10 cellular contexts compared by ENCODE assay signal in genomic region chr1:85289207-85289847, GRCh38. TPM values are rescaled to one million over a fixed set of nuclear protein-coding genes. Genes with fewer than 3 reads are reported as not detected.
A peak's percentile ranks its signal among the peaks of the same experiment; 100 is the strongest.
DNase-seq lines count a peak whose midpoint lies in the region.
"Had no signal": no experiment of that assay in that cellular context is flagged by ENCODE, and none has a peak within 500 bp of the region (broad histone marks: within the 10 kb centered on the region; RNA-seq: fewer than 3 reads in every experiment).

No MANE protein-coding gene starts in this region.

- H3K27ac Mint-ChIP-seq in activated naive CD8-positive, alpha-beta T cell = peak overlapping the region; percentile 31
- no peak overlapping the region for H3K27ac Mint-ChIP-seq in activated naive CD8-positive, alpha-beta T cell treated with anti-CD3 and anti-CD28 coated beads for 36 hours
- H3K27ac Mint-ChIP-seq: T-helper 17 cell had no signal

- H3K36me3 Mint-ChIP-seq in activated naive CD8-positive, alpha-beta T cell = no peaks in the 10 kb centered on the region
- H3K36me3 Mint-ChIP-seq in activated naive CD8-positive, alpha-beta T cell treated with anti-CD3 and anti-CD28 coated beads for 36 hours = no peaks in the 10 kb centered on the region

- H3K9me3 Mint-ChIP-seq in activated naive CD8-positive, alpha-beta T cell (ENCODE audit: low read depth) = no peaks in the 10 kb centered on the region
- no peaks in the 10 kb centered on the region for H3K9me3 Mint-ChIP-seq in activated naive CD8-positive, alpha-beta T cell treated with anti-CD3 and anti-CD28 coated beads for 36 hours

- H3K27me3 Mint-ChIP-seq in activated naive CD8-positive, alpha-beta T cell = peaks cover 3% of the 10 kb centered on the region
- peaks cover 4% of the 10 kb centered on the region for H3K27me3 Mint-ChIP-seq in activated naive CD8-positive, alpha-beta T cell treated with anti-CD3 and anti-CD28 coated beads for 36 hours

- H3K4me3 Mint-ChIP-seq in activated naive CD8-positive, alpha-beta T cell = no peak overlapping the region
- no peak overlapping the region for H3K4me3 Mint-ChIP-seq in activated naive CD8-positive, alpha-beta T cell treated with anti-CD3 and anti-CD28 coated beads for 36 hours
- H3K4me3 Mint-ChIP-seq: T-helper 17 cell had no signal

- DNase-seq in activated naive CD8-positive, alpha-beta T cell treated with anti-CD3 and anti-CD28 coated beads for 36 hours = no peak
- DNase-seq in MV-4-11 (lab: John Stamatoyannopoulos, UW) (peak; percentile 49), dermis blood vessel endothelial cell (peak; percentile 78), stromal cell of bone marrow (ENCODE audit: low read depth) (peak; percentile 86), NCI-H2227 treated with DMSO at 0.1 percent for 48 hours (lab: John Stamatoyannopoulos, UW) (no peak), NCI-H146 (lab: John Stamatoyannopoulos, UW) (no peak)
- no peak for DNase-seq in effector CD4-positive, alpha-beta T cell
- DNase-seq: DMS153, T-helper 17 cell had no signal

- H3K4me1 Mint-ChIP-seq in activated naive CD8-positive, alpha-beta T cell (ENCODE audit: low read depth) = peaks cover 4% of the 10 kb centered on the region
- H3K4me1 Mint-ChIP-seq in activated naive CD8-positive, alpha-beta T cell treated with anti-CD3 and anti-CD28 coated beads for 36 hours = peaks cover 3% of the 10 kb centered on the region
- H3K4me1 Mint-ChIP-seq: T-helper 17 cell had no signal

RNA-seq across cellular contexts. Expression of gene BCL10, which starts 12.9 kb away (rescaled TPM):
- 10 to 100 TPM; 27.5 to 29.0 TPM for total RNA-seq in activated naive CD8-positive, alpha-beta T cell treated with anti-CD3 and anti-CD28 coated beads for 36 hours
- 58.4 and 77.9 TPM in 2 replicates for total RNA-seq in dermis blood vessel endothelial cell

RNA-seq across cellular contexts. Expression of gene C1orf52, which starts 29.9 kb away (rescaled TPM):
- 10 to 100 TPM; 29.3 to 30.0 TPM for total RNA-seq in activated naive CD8-positive, alpha-beta T cell treated with anti-CD3 and anti-CD28 coated beads for 36 hours
- 24.2 and 24.5 TPM in 2 replicates for total RNA-seq in dermis blood vessel endothelial cell

Comparison
In these comparisons a context has a peak if more than half of its experiments do, and no peak if none do; other contexts are left out.
1. DNase-seq: peak in MV-4-11 (single experiment), dermis blood vessel endothelial cell (single experiment) and stromal cell of bone marrow (single experiment); none in activated naive CD8-positive, alpha-beta T cell treated with anti-CD3 and anti-CD28 coated beads for 36 hours (single experiment), NCI-H2227 treated with DMSO at 0.1 percent for 48 hours (single experiment), NCI-H146 (single experiment) and effector CD4-positive, alpha-beta T cell (single experiment).